ENCODE assay signal across 8 cellular contexts in the genomic region with DNA sequence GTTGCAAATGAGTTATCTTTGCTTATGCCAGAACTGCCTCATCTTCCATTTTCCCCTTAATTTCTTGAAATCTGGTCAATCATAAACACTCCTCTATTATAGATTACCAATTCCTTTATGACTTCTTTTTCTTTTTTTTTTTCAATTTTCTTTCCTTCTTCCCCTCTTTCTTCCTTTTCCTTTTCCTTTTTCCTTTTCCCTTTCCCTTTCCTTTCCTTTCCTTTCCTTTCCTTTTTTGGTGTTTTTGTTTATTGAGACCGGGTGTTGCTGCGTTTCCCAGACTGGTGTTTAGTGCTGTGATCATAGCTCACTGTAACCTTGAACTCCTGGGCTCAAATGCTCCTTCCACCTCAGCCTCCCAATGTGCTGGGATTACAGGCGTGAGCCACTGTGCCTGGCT.
"Had no signal": no experiment of that assay in that cellular context is flagged by ENCODE, and none has a peak within 500 bp of the region (broad histone marks: within the 10 kb centered on the region; RNA-seq: fewer than 3 reads in every experiment).

No MANE protein-coding gene starts in this region.

- ATAC-seq: HepG2 had no signal

- H3K4me1 Mint-ChIP-seq: H9, IgD-negative memory B cell had no signal

- H3K27ac ChIP-seq: GM23248, HL-60 had no signal

- H3K4me3 ChIP-seq: GM23248 had no signal

- H3K4me3 Mint-ChIP-seq: H9, HFFc6, IgD-negative memory B cell had no signal

- H2AFZ ChIP-seq: GM23248 had no signal

- H3K27me3 Mint-ChIP-seq: IgD-negative memory B cell had no signal

- H3K27ac Mint-ChIP-seq: H9, HFFc6, IgD-negative memory B cell had no signal

- DNase-seq: GM23248, H9, HCEC 1CT, HFFc6, KBM-7 had no signal

- H3K36me3 Mint-ChIP-seq: IgD-negative memory B cell had no signal

- H3K9me3 Mint-ChIP-seq: H9 had no signal
